In genomic region chr16:28876016-28876659, GRCh38 we compare ENCODE assay signal across 1 cellular context.
TF ChIP-seq lines count a peak whose summit lies in the region.

No MANE protein-coding gene starts in this region.

TF ChIP-seq in GM23338, 12 proteins besides CTCF, POLR2A, EP300 and RAD21 (continued from another document):
- TF ChIP-seq, protein P1, sequence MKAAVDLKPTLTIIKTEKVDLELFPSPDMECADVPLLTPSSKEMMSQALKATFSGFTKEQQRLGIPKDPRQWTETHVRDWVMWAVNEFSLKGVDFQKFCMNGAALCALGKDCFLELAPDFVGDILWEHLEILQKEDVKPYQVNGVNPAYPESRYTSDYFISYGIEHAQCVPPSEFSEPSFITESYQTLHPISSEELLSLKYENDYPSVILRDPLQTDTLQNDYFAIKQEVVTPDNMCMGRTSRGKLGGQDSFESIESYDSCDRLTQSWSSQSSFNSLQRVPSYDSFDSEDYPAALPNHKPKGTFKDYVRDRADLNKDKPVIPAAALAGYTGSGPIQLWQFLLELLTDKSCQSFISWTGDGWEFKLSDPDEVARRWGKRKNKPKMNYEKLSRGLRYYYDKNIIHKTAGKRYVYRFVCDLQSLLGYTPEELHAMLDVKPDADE (IDR thresholded peaks at IDR 0.05), result no peak
- TF ChIP-seq EZH2phosphoT487 (IDR thresholded peaks at IDR 0.05; ENCODE audit: unreplicated experiment) (no peak), POLR2AphosphoS5 (IDR thresholded peaks at IDR 0.05; ENCODE audit: low read depth) (no peak), EZH2 (IDR thresholded peaks at IDR 0.05; ENCODE audit: low read depth, unreplicated experiment) (no peak), NANOG (IDR thresholded peaks at IDR 0.05; ENCODE audit: borderline replicate concordance) (no peak), ZNF462 (CRISPR knock-in tag; IDR thresholded peaks at IDR 0.05) (no peak), STAT1 (IDR thresholded peaks at IDR 0.05; ENCODE audit: unreplicated experiment) (no peak), REST (IDR thresholded peaks at IDR 0.05; ENCODE audit: unreplicated experiment) (no peak), JUNB (IDR thresholded peaks at IDR 0.05; ENCODE audit: unreplicated experiment) (no peak), ZNF331 (CRISPR knock-in tag; IDR thresholded peaks at IDR 0.05; ENCODE audit: low read depth) (no peak), CREB1 (CRISPR knock-in tag; IDR thresholded peaks at IDR 0.05; ENCODE audit: low read depth) (no peak)
